8 cellular contexts compared by ENCODE assay signal in the genomic region with DNA sequence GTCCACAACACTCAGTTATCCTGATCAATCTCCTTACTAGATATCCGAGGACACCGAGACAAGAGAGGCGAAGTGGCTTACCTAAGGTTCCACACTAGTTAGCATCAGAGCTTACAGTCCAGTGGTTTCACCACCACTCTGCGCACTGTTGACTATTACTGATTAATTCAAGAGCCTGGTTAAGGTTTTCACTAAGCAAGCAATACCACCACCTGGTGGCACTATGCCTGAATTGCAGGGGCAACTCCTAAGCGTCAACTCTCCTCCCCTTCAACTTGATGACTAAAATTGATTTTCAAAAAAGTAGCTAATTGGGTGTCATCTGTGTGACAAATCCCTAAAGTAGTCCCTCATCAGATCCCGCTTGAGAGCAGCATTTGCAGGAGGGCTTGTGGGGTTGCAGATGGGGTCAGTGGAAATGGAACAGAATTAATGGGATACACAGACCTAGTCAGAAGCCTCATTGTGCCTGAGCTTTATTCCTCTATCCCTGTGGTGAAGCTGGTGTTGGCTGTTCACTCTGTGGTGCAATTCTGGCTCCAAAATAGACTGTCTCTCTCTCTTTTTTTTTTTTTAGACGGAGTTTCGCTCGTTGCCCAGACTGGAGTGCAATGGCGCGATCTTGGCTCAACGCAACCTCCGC. TPM values are rescaled to one million over a fixed set of nuclear protein-coding genes. Genes with fewer than 3 reads are reported as not detected.
DNase-seq lines count a peak whose midpoint lies in the region; ATAC-seq, FAIRE-seq and TF ChIP-seq lines count a peak whose summit lies in the region.

No MANE protein-coding gene starts in this region.

- H3K4me2 ChIP-seq in smooth muscle cell, result no peak overlapping the region

- H4K20me1 ChIP-seq in smooth muscle cell (ENCODE audit: low read depth), result no peaks in the 10 kb centered on the region

- 84% methylated on average over 13 of the region's 13 CpGs for WGBS in smooth muscle cell (ENCODE audit: low lambda C conversion rate)

- H3K27ac ChIP-seq in SJCRH30, result no peak overlapping the region
- H3K27ac ChIP-seq in smooth muscle cell (ENCODE audit: low read depth), result no peak overlapping the region

- no peaks in the 10 kb centered on the region for H3K9me3 ChIP-seq in SJCRH30 (replicated peaks)
- H3K9me3 ChIP-seq in smooth muscle cell (replicated peaks; ENCODE audit: low read depth), result no peaks in the 10 kb centered on the region

- TF ChIP-seq CTCF in AG10803 (conservative IDR thresholded peaks at IDR 0.05; ENCODE audit: low read length) (peak; percentile 46), smooth muscle cell (IDR thresholded peaks at IDR 0.05; ENCODE audit: borderline replicate concordance, insufficient read depth, poor library complexity, severe bottlenecking) (peak; percentile 56)

- H3K79me2 ChIP-seq in smooth muscle cell (ENCODE audit: low read depth), result no peaks in the 10 kb centered on the region

- no peak overlapping the region for H3K4me3 ChIP-seq in AG10803 (ENCODE audit: low read length)
- H3K4me3 ChIP-seq in SJCRH30, result no peak overlapping the region
- no peak overlapping the region for H3K4me3 ChIP-seq in smooth muscle cell

- DNase-seq in AG10803 (ENCODE audit: low read depth) (no peak), GM19238 (ENCODE audit: insufficient read length, low spot score) (peak; percentile 32), SJCRH30 (peak; percentile 63 to 81), dermis microvascular lymphatic vessel endothelial cell (ENCODE audit: low read depth in 2 of 2) (peak; percentile 5 to 42), smooth muscle cell (lab: John Stamatoyannopoulos, UW; ENCODE audit: unreplicated experiment) (no peak), HTR-8/SVneo (ENCODE audit: insufficient read length, low spot score) (no peak), DMS114 treated with DMSO at 0.1 percent for 48 hours (lab: John Stamatoyannopoulos, UW; ENCODE audit: unreplicated experiment) (no peak)

- H3K27me3 ChIP-seq in SJCRH30 (peaks cover 7% of the 10 kb centered on the region; the same call in 1 of the 2 replicates), smooth muscle cell (ENCODE audit: low read depth) (no peaks in the 10 kb centered on the region)

- H3K4me1 ChIP-seq in SJCRH30, result no peaks in the 10 kb centered on the region
- H3K4me1 ChIP-seq in smooth muscle cell (ENCODE audit: low read depth), result no peaks in the 10 kb centered on the region

- no peak overlapping the region for H2AFZ ChIP-seq in smooth muscle cell (ENCODE audit: low read depth)

- no peak overlapping the region for H3K9ac ChIP-seq in smooth muscle cell (ENCODE audit: low read depth)

- H3F3A ChIP-seq in smooth muscle cell (ENCODE audit: low read depth), result no peaks in the 10 kb centered on the region

- ATAC-seq in GM21717 (IDR thresholded peaks at IDR 0.05; ENCODE audit: unreplicated experiment), result no peak

- H3K36me3 ChIP-seq in SJCRH30 (no peaks in the 10 kb centered on the region), smooth muscle cell (ENCODE audit: low read depth) (no peaks in the 10 kb centered on the region)

- no peak for FAIRE-seq in HTR-8/SVneo (lab: Jason Lieb, UNC)

RNA-seq across cellular contexts. Expression of a gene that starts 9.1 kb away (rescaled TPM):
- total RNA-seq in SJCRH30 (2014; rRNA removed; shearing (Covaris generic)), result not detected in 2 replicates
- not detected in 2 replicates for total RNA-seq in dermis microvascular lymphatic vessel endothelial cell
- 1.3 TPM in 2 replicates for total RNA-seq in smooth muscle cell
- polyA plus RNA-seq in smooth muscle cell, result 0.50 and 2.5 TPM in 2 replicates

RNA-seq across cellular contexts. Expression of a gene that starts 27.7 kb away (rescaled TPM):
- total RNA-seq in SJCRH30 (2014; rRNA removed; shearing (Covaris generic)), result 9.8 and 11.8 TPM in 2 replicates
- total RNA-seq in dermis microvascular lymphatic vessel endothelial cell (3.1 and 4.0 TPM in 2 replicates), smooth muscle cell (1.7 and 4.1 TPM in 2 replicates)
- 4.5 and 5.7 TPM in 2 replicates for polyA plus RNA-seq in smooth muscle cell

Comparison
In these comparisons a context has a peak if more than half of its experiments do, and no peak if none do; other contexts are left out.
1. DNase-seq: peak in GM19238 (single experiment), SJCRH30 (2 of 2) and dermis microvascular lymphatic vessel endothelial cell (2 of 2); none in AG10803 (single experiment), smooth muscle cell (single experiment), HTR-8/SVneo (single experiment) and DMS114 treated with DMSO at 0.1 percent for 48 hours (single experiment).